Comparison of ENCODE assay signal across 2 cellular contexts in the genomic region with DNA sequence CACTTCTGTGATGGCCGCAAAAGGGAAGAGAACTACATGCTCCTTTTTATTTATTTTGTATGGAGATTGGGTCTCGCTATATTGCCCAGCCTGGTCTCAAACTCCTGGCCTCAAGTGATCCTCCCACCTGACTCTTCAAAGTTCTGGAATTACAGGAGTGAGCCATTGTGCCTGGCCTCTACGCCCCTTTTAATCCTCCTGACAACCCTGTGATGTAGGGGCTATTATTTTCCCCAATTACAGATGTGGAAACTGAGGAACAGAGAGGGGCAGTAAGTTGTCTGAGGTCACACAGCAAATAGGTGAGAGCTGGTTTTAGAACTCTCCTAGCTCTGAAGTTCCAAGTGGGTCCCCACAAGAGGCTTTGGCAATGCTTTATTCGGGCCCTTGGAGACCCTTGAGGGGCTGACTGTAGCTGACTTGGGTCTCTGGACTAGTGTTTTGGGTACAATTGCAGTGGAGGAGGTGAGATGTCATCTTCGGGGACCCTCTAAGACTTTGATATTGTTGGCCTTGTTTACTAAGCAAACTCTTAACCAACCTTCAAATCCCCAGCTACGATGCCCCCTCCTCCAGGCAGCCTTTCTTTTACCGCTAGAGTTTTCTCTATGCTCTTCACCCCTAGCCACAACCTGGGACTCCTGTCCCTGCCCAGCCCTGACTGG.
TF ChIP-seq lines count a peak whose summit lies in the region.

No MANE protein-coding gene starts in this region.

TF ChIP-seq in HCT116, 20 proteins besides CTCF, POLR2A, EP300 and RAD21:
- TF ChIP-seq EZH2phosphoT487 (IDR thresholded peaks at IDR 0.05; ENCODE audit: borderline replicate concordance) (no peak), CBX3 (IDR thresholded peaks at IDR 0.05; ENCODE audit: low read depth) (peak; percentile 36; the same call in 1 of the 2 replicates)
TF ChIP-seq in HCT116: peak in this region for 1.

TF ChIP-seq in WTC11, 78 proteins besides CTCF, POLR2A, EP300 and RAD21:
- TF ChIP-seq NFYB (CRISPR knock-in tag; conservative IDR thresholded peaks at IDR 0.05; ENCODE audit: low read depth) (no peak), TP53 (CRISPR knock-in tag; IDR thresholded peaks at IDR 0.05) (no peak), GTF2I (CRISPR knock-in tag; conservative IDR thresholded peaks at IDR 0.05) (0 out of 2 replicates have a peak, but pooled peaks have one; percentile 52), TCF7 (CRISPR knock-in tag; IDR thresholded peaks at IDR 0.05; ENCODE audit: low read depth) (no peak), ESRRA (CRISPR knock-in tag; IDR thresholded peaks at IDR 0.05; ENCODE audit: borderline replicate concordance) (no peak)
- TF ChIP-seq, protein P1, sequence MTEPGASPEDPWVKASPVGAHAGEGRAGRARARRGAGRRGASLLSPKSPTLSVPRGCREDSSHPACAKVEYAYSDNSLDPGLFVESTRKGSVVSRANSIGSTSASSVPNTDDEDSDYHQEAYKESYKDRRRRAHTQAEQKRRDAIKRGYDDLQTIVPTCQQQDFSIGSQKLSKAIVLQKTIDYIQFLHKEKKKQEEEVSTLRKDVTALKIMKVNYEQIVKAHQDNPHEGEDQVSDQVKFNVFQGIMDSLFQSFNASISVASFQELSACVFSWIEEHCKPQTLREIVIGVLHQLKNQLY (CRISPR knock-in tag; IDR thresholded peaks at IDR 0.05), result no peak
